9 cellular contexts compared by ENCODE assay signal in genomic region chr10:118776033-118776432, GRCh38.
"Had no signal": no experiment of that assay in that cellular context is flagged by ENCODE, and none has a peak within 500 bp of the region (broad histone marks: within the 10 kb centered on the region; RNA-seq: fewer than 3 reads in every experiment).

No MANE protein-coding gene starts in this region.

- H3K4me1 Mint-ChIP-seq: GM23338 had no signal

- ATAC-seq: GM23338 had no signal

- H3K4me3 Mint-ChIP-seq: GM23338, H9 had no signal

- H3K27ac ChIP-seq: HL-60, KMS-11 had no signal

- FAIRE-seq: H1, H54 had no signal

- H3K4me2 ChIP-seq: GM23338, KMS-11 had no signal

- H2AFZ ChIP-seq: GM23338 had no signal

- H3K27ac Mint-ChIP-seq: GM23338, H9 had no signal

- DNase-seq: H9, HCEC 1CT, IMR-90, KBM-7 had no signal

- H3K9ac ChIP-seq: KMS-11 had no signal

- H3K4me3 ChIP-seq: GM23338 had no signal
